Comparison of ENCODE assay signal across 22 cellular contexts in the genomic region with DNA sequence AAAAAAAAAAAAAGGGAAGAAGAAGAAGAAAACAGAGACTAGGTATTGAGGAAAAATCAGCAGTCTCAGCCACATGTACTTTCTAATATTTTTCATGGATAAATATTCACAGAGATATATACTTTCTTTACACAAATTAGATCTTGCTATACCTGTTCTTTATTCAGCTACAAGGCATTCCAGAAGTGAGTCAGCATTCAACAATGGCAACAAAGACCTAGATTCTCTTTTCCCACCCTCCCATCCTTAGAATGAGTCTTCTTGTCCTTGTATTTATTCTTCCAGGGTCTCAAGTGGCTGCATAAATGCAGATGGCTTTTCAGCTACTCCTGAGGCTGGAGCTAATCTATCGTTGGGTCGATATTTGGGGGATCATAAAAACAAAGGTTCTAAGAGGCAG.
DNase-seq lines count a peak whose midpoint lies in the region; ATAC-seq and TF ChIP-seq lines count a peak whose summit lies in the region.
"Had no signal": no experiment of that assay in that cellular context is flagged by ENCODE, and none has a peak within 500 bp of the region (broad histone marks: within the 10 kb centered on the region; RNA-seq: fewer than 3 reads in every experiment).

No MANE protein-coding gene starts in this region.

- H3K4me1 Mint-ChIP-seq in H9 = peaks cover 5% of the 10 kb centered on the region in 2 experiments
- H3K4me1 Mint-ChIP-seq: CD4-positive, CD25-positive, alpha-beta regulatory T cell had no signal

- H3K79me1 ChIP-seq in H9 (ENCODE audit: insufficient read depth, low read depth, low read length, poor library complexity, severe bottlenecking) = no peaks in the 10 kb centered on the region

- H3K9ac ChIP-seq in H9 (ENCODE audit: extremely low read depth, insufficient read length, low read length) = peak overlapping the region; percentile 8

- H2BK12ac ChIP-seq in H9 (ENCODE audit: insufficient read length, low read depth, low read length) = no peak overlapping the region

- peak; percentile 83 for ATAC-seq in RWPE2 (ENCODE audit: low read depth)

- H3K4me2 ChIP-seq in H9 (ENCODE audit: insufficient read depth, insufficient read length, low read length) = no peak overlapping the region

- H3K4ac ChIP-seq in H9 (ENCODE audit: low read depth, low read length) = no peak overlapping the region

- no peak overlapping the region for H3K4me3 ChIP-seq in RWPE2 (ENCODE audit: severe bottlenecking)

- no CpG with 5 or more reads among the region's 2 CpGs for WGBS in H9 (ENCODE audit: extremely low coverage, insufficient read length, low lambda C conversion rate)

- no peaks in the 10 kb centered on the region for H3K23me2 ChIP-seq in H9 (ENCODE audit: insufficient read length, low read depth, low read length, poor library complexity, severe bottlenecking)

- no peaks in the 10 kb centered on the region for H3K36me3 Mint-ChIP-seq in H9 (ENCODE audit: insufficient read depth in 1 of 3, low read depth in 3 of 3)
- H3K36me3 Mint-ChIP-seq: CD4-positive, CD25-positive, alpha-beta regulatory T cell had no signal

- no peak overlapping the region for H2AK5ac ChIP-seq in H9 (ENCODE audit: insufficient read length, low read length)

- H3K9me3 ChIP-seq in H9 (ENCODE audit: control insufficient read depth, low read depth, low read length) = no peaks in the 10 kb centered on the region
- H3K9me3 ChIP-seq in RWPE2 (ENCODE audit: severe bottlenecking) = no peaks in the 10 kb centered on the region
- H3K9me3 ChIP-seq: BE2C, Caco-2 had no signal

- no peak overlapping the region for H3K18ac ChIP-seq in H9 (ENCODE audit: insufficient read length, low read depth, low read length)

- peaks cover 4% of the 10 kb centered on the region for H3K27me3 Mint-ChIP-seq in H9 (ENCODE audit: low read depth)
- H3K27me3 Mint-ChIP-seq: CD4-positive, CD25-positive, alpha-beta regulatory T cell had no signal

- no peaks in the 10 kb centered on the region for H3K36me3 ChIP-seq in RWPE2 (ENCODE audit: low read depth)
- H3K36me3 ChIP-seq: BE2C had no signal

- H3K79me2 ChIP-seq in H9 (ENCODE audit: insufficient read depth, low read length) = no peaks in the 10 kb centered on the region

- no peak overlapping the region for H3K56ac ChIP-seq in H9 (ENCODE audit: insufficient read length, low read depth, low read length)

- H3K23ac ChIP-seq in H9 (ENCODE audit: insufficient read length, low read depth, low read length) = no peak overlapping the region

- H2BK120ac ChIP-seq in H9 (ENCODE audit: low read depth, low read length, poor library complexity, severe bottlenecking) = no peak overlapping the region

- no peak overlapping the region for H3K14ac ChIP-seq in H9 (ENCODE audit: insufficient read depth, low read length)

- H4K91ac ChIP-seq in H9 (ENCODE audit: insufficient read length, low read depth, low read length) = no peak overlapping the region

- no peaks in the 10 kb centered on the region for H3K9me3 Mint-ChIP-seq in H9
- H3K9me3 Mint-ChIP-seq: CD4-positive, CD25-positive, alpha-beta regulatory T cell had no signal

- H2BK5ac ChIP-seq in H9 (ENCODE audit: insufficient read length, low read length) = no peak overlapping the region

- H3K4me1 ChIP-seq in H9 (ENCODE audit: insufficient read depth, low read length) = no peaks in the 10 kb centered on the region
- no peaks in the 10 kb centered on the region for H3K4me1 ChIP-seq in RWPE2 (ENCODE audit: insufficient read depth, poor library complexity, severe bottlenecking)
- H3K4me1 ChIP-seq: BE2C, Caco-2 had no signal

- no peaks in the 10 kb centered on the region; the same call in 1 of the 2 replicates for H3K27me3 ChIP-seq in H9 (ENCODE audit: insufficient read depth, low read length)
- no peaks in the 10 kb centered on the region for H3K27me3 ChIP-seq in RWPE2 (ENCODE audit: insufficient read depth, poor library complexity, severe bottlenecking)
- H3K27me3 ChIP-seq: BE2C had no signal

- no peak overlapping the region for H3T11ph ChIP-seq in H9 (ENCODE audit: low read length)

- H3K27ac ChIP-seq in H9 (ENCODE audit: insufficient read length, low read depth, low read length) (no peak overlapping the region), RWPE2 (ENCODE audit: poor library complexity, severe bottlenecking) (no peak overlapping the region)

- no peak overlapping the region for H2BK20ac ChIP-seq in H9 (ENCODE audit: low read depth, low read length, poor library complexity, severe bottlenecking)

- H4K8ac ChIP-seq in H9 (replicated peaks; ENCODE audit: insufficient read length, low read depth, low read length) = no peak overlapping the region

- no peak overlapping the region for H4K5ac ChIP-seq in H9 (ENCODE audit: insufficient read length, low read depth, low read length)

- no peak overlapping the region for H2BK15ac ChIP-seq in H9 (ENCODE audit: low read depth, low read length)

- no peak for DNase-seq in H9
- DNase-seq in HPDE6-E6E7 (ENCODE audit: extremely low spot score) = peak; percentile 76
- no peak for DNase-seq in RWPE2 (ENCODE audit: low spot score)
- peak; percentile 3 for DNase-seq in kidney glomerular epithelial cell (lab: John Stamatoyannopoulos, UW)
- DNase-seq in activated CD8-positive, alpha-beta memory T cell treated with anti-CD3 and anti-CD28 coated beads, Interleukin-2, amount 50 U/mL, for 48 hours = no peak
- DNase-seq in CD1c-positive myeloid dendritic cell (ENCODE audit: extremely low spot score) = no peak
- no peak for DNase-seq in OCI-M1 (lab: John Stamatoyannopoulos, UW)
- DNase-seq: BE2C; Caco-2; CD4-positive, CD25-positive, alpha-beta regulatory T cell; DMS 273 treated with DMSO at 0.1 percent for 48 hours; GDM1; GOT3; Karpas-422; MM.1S; NCI-H1092; NCI-H1436; NCI-H1930; NCI-H345; NCI-H524 treated with DMSO at 0.1 percent for 48 hours; NCI-H82; SHP77 had no signal

- no peak overlapping the region for H3K27ac Mint-ChIP-seq in H9
- H3K27ac Mint-ChIP-seq: CD4-positive, CD25-positive, alpha-beta regulatory T cell had no signal

- TF ChIP-seq CTCF in H9 (conservative IDR thresholded peaks at IDR 0.05) = no peak
- no peak for TF ChIP-seq CTCF in RWPE2 (IDR thresholded peaks at IDR 0.05; ENCODE audit: poor library complexity, severe bottlenecking)

- no peaks in the 10 kb centered on the region for H4K20me1 ChIP-seq in H9 (ENCODE audit: control insufficient read depth, insufficient read depth, insufficient read length)

- no peak overlapping the region for H3K4me3 Mint-ChIP-seq in H9
- H3K4me3 Mint-ChIP-seq: CD4-positive, CD25-positive, alpha-beta regulatory T cell had no signal

- H2AFZ ChIP-seq in H9 (ENCODE audit: low read length) = no peak overlapping the region

Comparison
In these comparisons a context has a peak if more than half of its experiments do, and no peak if none do; other contexts are left out.
1. DNase-seq: peak in HPDE6-E6E7 (single experiment) and kidney glomerular epithelial cell (single experiment); none in H9 (single experiment), RWPE2 (single experiment), activated CD8-positive, alpha-beta memory T cell treated with anti-CD3 and anti-CD28 coated beads, Interleukin-2, amount 50 U/mL, for 48 hours (single experiment), CD1c-positive myeloid dendritic cell (single experiment) and OCI-M1 (single experiment).